ENCODE assay signal across 1 cellular context in genomic region chr7:75866497-75867389, GRCh38.
TF ChIP-seq lines count a peak whose summit lies in the region.

No MANE protein-coding gene starts in this region.

TF ChIP-seq in K562, 482 proteins besides CTCF, POLR2A, EP300 and RAD21 (continued from another document and continues in another):
- TF ChIP-seq EZH2 (IDR thresholded peaks at IDR 0.05; ENCODE audit: borderline replicate concordance, low read depth, low read length) (no peak), ZBTB26 (CRISPR knock-in tag; IDR thresholded peaks at IDR 0.05) (no peak), SFPQ (IDR thresholded peaks at IDR 0.05; ENCODE audit: low read depth, low read length) (no peak), ELF4 (CRISPR knock-in tag; IDR thresholded peaks at IDR 0.05) (peak; percentile 58; the same call in 1 of the 2 replicates), HES1 (IDR thresholded peaks at IDR 0.05; ENCODE audit: low read depth) (0 out of 2 replicates have a peak, but pooled peaks have one; percentile 41), STAT5B (CRISPR knock-in tag; IDR thresholded peaks at IDR 0.05) (no peak), PBX2 (CRISPR knock-in tag; IDR thresholded peaks at IDR 0.05; ENCODE audit: low read depth) (no peak), PBX2 (tag; conservative IDR thresholded peaks at IDR 0.05; ENCODE audit: low read depth) (peak; percentile 85), NFIX (CRISPR knock-in tag; IDR thresholded peaks at IDR 0.05; ENCODE audit: low read depth) (no peak), ETV5 (CRISPR knock-in tag; IDR thresholded peaks at IDR 0.05; ENCODE audit: low read depth) (no peak), TAF15 (IDR thresholded peaks at IDR 0.05; ENCODE audit: low read depth, low read length) (no peak), HSF4 (CRISPR knock-in tag; IDR thresholded peaks at IDR 0.05; ENCODE audit: borderline replicate concordance) (0 out of 2 replicates have a peak, but pooled peaks have one; percentile 40), ZNF3 (CRISPR knock-in tag; IDR thresholded peaks at IDR 0.05) (no peak), ZNF444 (CRISPR knock-in tag; IDR thresholded peaks at IDR 0.05) (no peak), HDAC1 (IDR thresholded peaks at IDR 0.05) (peak in 1 of 2 experiments; percentile 96; a peak in 2 of 4 replicates), SNIP1 (IDR thresholded peaks at IDR 0.05; ENCODE audit: low read depth) (no peak), MIER1 (IDR thresholded peaks at IDR 0.05; ENCODE audit: low read depth) (no peak), ARNT (IDR thresholded peaks at IDR 0.05) (peak in 1 of 2 experiments; percentile 91; a peak in 2 of 4 replicates), HMGXB4 (CRISPR knock-in tag; IDR thresholded peaks at IDR 0.05) (no peak), POLR2B (IDR thresholded peaks at IDR 0.05; ENCODE audit: low read depth, partially characterized antibody) (no peak), HNRNPL (IDR thresholded peaks at IDR 0.05; ENCODE audit: low read depth, low read length) (no peak), TAF7 (tag; IDR thresholded peaks at IDR 0.05) (peak; percentile 17; the same call in 1 of the 2 replicates), BACH1 (tag; IDR thresholded peaks at IDR 0.05) (peak; percentile 66; the same call in 1 of the 2 replicates), ZNF780A (CRISPR knock-in tag; IDR thresholded peaks at IDR 0.05) (no peak), ZNF644 (tag; IDR thresholded peaks at IDR 0.05; ENCODE audit: low read depth) (no peak), SMARCC2 (IDR thresholded peaks at IDR 0.05; ENCODE audit: low read depth) (no peak), TFAP4 (CRISPR knock-in tag; IDR thresholded peaks at IDR 0.05; ENCODE audit: borderline replicate concordance) (peak; percentile 91), E2F5 (CRISPR knock-in tag; IDR thresholded peaks at IDR 0.05) (no peak), RREB1 (CRISPR knock-in tag; IDR thresholded peaks at IDR 0.05) (peak; percentile 77; the same call in 1 of the 2 replicates), MTA2 (IDR thresholded peaks at IDR 0.05; ENCODE audit: low read depth) (peak; percentile 66), ZNF584 (CRISPR knock-in tag; IDR thresholded peaks at IDR 0.05; ENCODE audit: low read depth) (0 out of 2 replicates have a peak, but pooled peaks have one; percentile 76), CEBPZ (IDR thresholded peaks at IDR 0.05; ENCODE audit: borderline replicate concordance, low read depth, low read length) (no peak), NRF1 (conservative IDR thresholded peaks at IDR 0.05 in 1 of 2, IDR thresholded peaks at IDR 0.05 in 1 of 2) (peak in 1 of 2 experiments; percentile 21; a peak in 1 of 4 replicates), U2AF2 (optimal IDR thresholded peaks at IDR 0.05; ENCODE audit: low read depth, low read length) (no peak), ZSCAN32 (CRISPR knock-in tag; IDR thresholded peaks at IDR 0.05) (no peak), HOMEZ (CRISPR knock-in tag; IDR thresholded peaks at IDR 0.05) (no peak)
